ENCODE assay signal across 1 cellular context in genomic region chr3:154314152-154314551, GRCh38.
TF ChIP-seq lines count a peak whose summit lies in the region.

No MANE protein-coding gene starts in this region.

TF ChIP-seq in GM23338, 12 proteins besides CTCF, POLR2A, EP300 and RAD21:
- no peak for TF ChIP-seq REST (IDR thresholded peaks at IDR 0.05; ENCODE audit: unreplicated experiment)
- TF ChIP-seq, protein P1, sequence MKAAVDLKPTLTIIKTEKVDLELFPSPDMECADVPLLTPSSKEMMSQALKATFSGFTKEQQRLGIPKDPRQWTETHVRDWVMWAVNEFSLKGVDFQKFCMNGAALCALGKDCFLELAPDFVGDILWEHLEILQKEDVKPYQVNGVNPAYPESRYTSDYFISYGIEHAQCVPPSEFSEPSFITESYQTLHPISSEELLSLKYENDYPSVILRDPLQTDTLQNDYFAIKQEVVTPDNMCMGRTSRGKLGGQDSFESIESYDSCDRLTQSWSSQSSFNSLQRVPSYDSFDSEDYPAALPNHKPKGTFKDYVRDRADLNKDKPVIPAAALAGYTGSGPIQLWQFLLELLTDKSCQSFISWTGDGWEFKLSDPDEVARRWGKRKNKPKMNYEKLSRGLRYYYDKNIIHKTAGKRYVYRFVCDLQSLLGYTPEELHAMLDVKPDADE (IDR thresholded peaks at IDR 0.05): no peak
- no peak for TF ChIP-seq STAT1 (IDR thresholded peaks at IDR 0.05; ENCODE audit: unreplicated experiment)
- no peak for TF ChIP-seq POLR2AphosphoS5 (IDR thresholded peaks at IDR 0.05; ENCODE audit: low read depth)
- no peak for TF ChIP-seq EZH2 (IDR thresholded peaks at IDR 0.05; ENCODE audit: low read depth, unreplicated experiment)
TF ChIP-seq in GM23338: peak in this region for 0.
